ENCODE assay signal across 10 cellular contexts in the genomic region with DNA sequence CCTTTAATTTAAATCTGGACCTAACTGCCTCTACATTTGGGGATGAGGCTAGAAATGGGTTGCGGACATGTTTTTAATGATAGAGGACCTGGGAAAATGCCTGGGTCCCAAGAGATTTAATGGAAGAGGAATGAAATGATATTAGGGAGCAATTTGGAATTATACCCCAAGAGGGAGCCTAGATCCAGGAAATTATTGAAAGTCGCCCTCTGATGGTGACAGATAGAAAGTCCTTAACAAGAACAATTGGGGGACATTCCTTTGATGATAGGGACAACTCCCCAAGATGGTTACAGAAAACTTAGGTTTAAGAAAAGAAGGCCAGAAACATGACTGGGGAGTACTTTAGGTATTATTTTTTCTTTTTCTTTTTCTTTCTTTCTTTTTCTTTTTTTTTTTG. TPM values are rescaled to one million over a fixed set of nuclear protein-coding genes. Genes with fewer than 3 reads are reported as not detected.
DNase-seq lines count a peak whose midpoint lies in the region; ATAC-seq and TF ChIP-seq lines count a peak whose summit lies in the region.
"Had no signal": no experiment of that assay in that cellular context is flagged by ENCODE, and none has a peak within 500 bp of the region (broad histone marks: within the 10 kb centered on the region; RNA-seq: fewer than 3 reads in every experiment).

No MANE protein-coding gene starts in this region.

- BruUV-seq in Calu3 (replicated peaks; lab: Mats Ljungman, UMichigan), result no TSS peak

- DNase-seq in Calu3 (peak; percentile 9), left lung (no peak), NCI-H1436 treated with DMSO at 0.1 percent for 48 hours (lab: John Stamatoyannopoulos, UW) (no peak), foreskin melanocyte (no peak)
- no peak for DNase-seq in stimulated activated naive CD8-positive, alpha-beta T cell treated with anti-CD3 and anti-CD28 coated beads, Interleukin-15, amount 100 ng/mL, for 72 hours

- no peaks in the 10 kb centered on the region for H3K27me3 Mint-ChIP-seq in Calu3 (ENCODE audit: unreplicated experiment)
- H3K27me3 Mint-ChIP-seq in stimulated activated naive CD8-positive, alpha-beta T cell treated with anti-CD3 and anti-CD28 coated beads, Interleukin-15, amount 100 ng/mL, for 72 hours, result peaks cover under 1% of the 10 kb centered on the region
- H3K27me3 Mint-ChIP-seq: IgD-negative memory B cell had no signal

- no peaks in the 10 kb centered on the region for H3K9me3 ChIP-seq in left lung

- intact Hi-C loops in Calu3 (cut with micrococcal nuclease; ENCODE audit: unreplicated experiment) (loop anchor here (5.0 kb wide), 1 partner anchor 454 kb away; no protein-coding TSS in a partner anchor), left lung (cut with DNase I) (no loop called here)

- CTCF ChIA-PET in Calu3 (lab: Charles Lee), result no interaction called here

- no peak overlapping the region for H3K4me3 ChIP-seq in left lung

- TF ChIP-seq CTCF in Calu3 (IDR thresholded peaks at IDR 0.05; ENCODE audit: unreplicated experiment), result peak; percentile 48
- TF ChIP-seq CTCF in VCaP (conservative IDR thresholded peaks at IDR 0.05), result peak; percentile 60
- peak; percentile 23 to 28 for TF ChIP-seq CTCF in left lung (IDR thresholded peaks at IDR 0.05)

- H3K4me3 Mint-ChIP-seq in Calu3 (ENCODE audit: low read depth, unreplicated experiment), result no peak overlapping the region
- no peak overlapping the region for H3K4me3 Mint-ChIP-seq in stimulated activated naive CD8-positive, alpha-beta T cell treated with anti-CD3 and anti-CD28 coated beads, Interleukin-15, amount 100 ng/mL, for 72 hours
- H3K4me3 Mint-ChIP-seq: IgD-negative memory B cell, memory B cell had no signal

- ATAC-seq in left lung (peak; percentile 32), GM21723 (IDR thresholded peaks at IDR 0.05; ENCODE audit: unreplicated experiment) (no peak)
- no peak for ATAC-seq in stimulated activated naive CD8-positive, alpha-beta T cell treated with anti-CD3 and anti-CD28 coated beads, Interleukin-15, amount 100 ng/mL, for 72 hours

- no peaks in the 10 kb centered on the region for H3K9me3 Mint-ChIP-seq in Calu3 (ENCODE audit: low read depth, unreplicated experiment)
- peaks cover 7 to 14% of the 10 kb centered on the region in 2 donors for H3K9me3 Mint-ChIP-seq in stimulated activated naive CD8-positive, alpha-beta T cell treated with anti-CD3 and anti-CD28 coated beads, Interleukin-15, amount 100 ng/mL, for 72 hours

- no peaks in the 10 kb centered on the region for H3K36me3 ChIP-seq in left lung

- no peaks in the 10 kb centered on the region for H3K27me3 ChIP-seq in left lung

- H3K27ac ChIP-seq in VCaP (no peak overlapping the region), left lung (no peak overlapping the region)

- no peak overlapping the region for H3K27ac Mint-ChIP-seq in Calu3 (ENCODE audit: unreplicated experiment)
- H3K27ac Mint-ChIP-seq in stimulated activated naive CD8-positive, alpha-beta T cell treated with anti-CD3 and anti-CD28 coated beads, Interleukin-15, amount 100 ng/mL, for 72 hours, result no peak overlapping the region
- H3K27ac Mint-ChIP-seq: IgD-negative memory B cell, memory B cell had no signal

- TF ChIP-seq RAD21 in Ishikawa (IDR thresholded peaks at IDR 0.05; ENCODE audit: low read depth), result peak; percentile 58

- no peaks in the 10 kb centered on the region for H3K36me3 Mint-ChIP-seq in Calu3 (ENCODE audit: insufficient read depth, unreplicated experiment)

- no peak for TF ChIP-seq EP300 in Ishikawa (IDR thresholded peaks at IDR 0.05; ENCODE audit: borderline replicate concordance)

- no peaks in the 10 kb centered on the region for H3K4me1 ChIP-seq in left lung

- no peaks in the 10 kb centered on the region for H3K4me1 Mint-ChIP-seq in Calu3 (ENCODE audit: low read depth, unreplicated experiment)
- no peaks in the 10 kb centered on the region for H3K4me1 Mint-ChIP-seq in stimulated activated naive CD8-positive, alpha-beta T cell treated with anti-CD3 and anti-CD28 coated beads, Interleukin-15, amount 100 ng/mL, for 72 hours
- H3K4me1 Mint-ChIP-seq: IgD-negative memory B cell, memory B cell had no signal

TF ChIP-seq in Ishikawa, 13 proteins besides CTCF, POLR2A, EP300 and RAD21:
- no peak for TF ChIP-seq YY1 (IDR thresholded peaks at IDR 0.05; ENCODE audit: low read depth)
- TF ChIP-seq CEBPB (IDR thresholded peaks at IDR 0.05), result no peak
- no peak for TF ChIP-seq CREB1 (IDR thresholded peaks at IDR 0.05; ENCODE audit: low read depth)
- TF ChIP-seq TEAD4 (IDR thresholded peaks at IDR 0.05), result no peak
- TF ChIP-seq EGR1 (IDR thresholded peaks at IDR 0.05), result no peak
- no peak for TF ChIP-seq TCF12 (IDR thresholded peaks at IDR 0.05; ENCODE audit: low read depth)
- TF ChIP-seq, protein P1, sequence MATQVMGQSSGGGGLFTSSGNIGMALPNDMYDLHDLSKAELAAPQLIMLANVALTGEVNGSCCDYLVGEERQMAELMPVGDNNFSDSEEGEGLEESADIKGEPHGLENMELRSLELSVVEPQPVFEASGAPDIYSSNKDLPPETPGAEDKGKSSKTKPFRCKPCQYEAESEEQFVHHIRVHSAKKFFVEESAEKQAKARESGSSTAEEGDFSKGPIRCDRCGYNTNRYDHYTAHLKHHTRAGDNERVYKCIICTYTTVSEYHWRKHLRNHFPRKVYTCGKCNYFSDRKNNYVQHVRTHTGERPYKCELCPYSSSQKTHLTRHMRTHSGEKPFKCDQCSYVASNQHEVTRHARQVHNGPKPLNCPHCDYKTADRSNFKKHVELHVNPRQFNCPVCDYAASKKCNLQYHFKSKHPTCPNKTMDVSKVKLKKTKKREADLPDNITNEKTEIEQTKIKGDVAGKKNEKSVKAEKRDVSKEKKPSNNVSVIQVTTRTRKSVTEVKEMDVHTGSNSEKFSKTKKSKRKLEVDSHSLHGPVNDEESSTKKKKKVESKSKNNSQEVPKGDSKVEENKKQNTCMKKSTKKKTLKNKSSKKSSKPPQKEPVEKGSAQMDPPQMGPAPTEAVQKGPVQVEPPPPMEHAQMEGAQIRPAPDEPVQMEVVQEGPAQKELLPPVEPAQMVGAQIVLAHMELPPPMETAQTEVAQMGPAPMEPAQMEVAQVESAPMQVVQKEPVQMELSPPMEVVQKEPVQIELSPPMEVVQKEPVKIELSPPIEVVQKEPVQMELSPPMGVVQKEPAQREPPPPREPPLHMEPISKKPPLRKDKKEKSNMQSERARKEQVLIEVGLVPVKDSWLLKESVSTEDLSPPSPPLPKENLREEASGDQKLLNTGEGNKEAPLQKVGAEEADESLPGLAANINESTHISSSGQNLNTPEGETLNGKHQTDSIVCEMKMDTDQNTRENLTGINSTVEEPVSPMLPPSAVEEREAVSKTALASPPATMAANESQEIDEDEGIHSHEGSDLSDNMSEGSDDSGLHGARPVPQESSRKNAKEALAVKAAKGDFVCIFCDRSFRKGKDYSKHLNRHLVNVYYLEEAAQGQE (IDR thresholded peaks at IDR 0.05; ENCODE audit: low read depth), result no peak
- TF ChIP-seq TAF1 (IDR thresholded peaks at IDR 0.05; ENCODE audit: low read depth), result no peak
- TF ChIP-seq NFIC (IDR thresholded peaks at IDR 0.05), result no peak
- TF ChIP-seq, protein P2, sequence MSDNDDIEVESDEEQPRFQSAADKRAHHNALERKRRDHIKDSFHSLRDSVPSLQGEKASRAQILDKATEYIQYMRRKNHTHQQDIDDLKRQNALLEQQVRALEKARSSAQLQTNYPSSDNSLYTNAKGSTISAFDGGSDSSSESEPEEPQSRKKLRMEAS (IDR thresholded peaks at IDR 0.05), result no peak
- TF ChIP-seq, protein P3, sequence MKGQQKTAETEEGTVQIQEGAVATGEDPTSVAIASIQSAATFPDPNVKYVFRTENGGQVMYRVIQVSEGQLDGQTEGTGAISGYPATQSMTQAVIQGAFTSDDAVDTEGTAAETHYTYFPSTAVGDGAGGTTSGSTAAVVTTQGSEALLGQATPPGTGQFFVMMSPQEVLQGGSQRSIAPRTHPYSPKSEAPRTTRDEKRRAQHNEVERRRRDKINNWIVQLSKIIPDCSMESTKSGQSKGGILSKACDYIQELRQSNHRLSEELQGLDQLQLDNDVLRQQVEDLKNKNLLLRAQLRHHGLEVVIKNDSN (IDR thresholded peaks at IDR 0.05), result no peak
- no peak for TF ChIP-seq ZBTB7A (IDR thresholded peaks at IDR 0.05; ENCODE audit: low read depth)
- no peak for TF ChIP-seq FOXM1 (IDR thresholded peaks at IDR 0.05; ENCODE audit: borderline replicate concordance, low read depth)

RNA-seq across cellular contexts. Expression of a gene that starts 9.5 kb away (rescaled TPM):
- total RNA-seq in Calu3 (2022) (not detected in 2 replicates), left lung (not detected)

RNA-seq across cellular contexts. Expression of a gene that starts 27.3 kb away (rescaled TPM):
- 18.2 and 19.8 TPM in 2 replicates for total RNA-seq in Calu3 (2022)
- 10 to 100 TPM; 16.6 to 19.3 TPM for total RNA-seq in left lung

RNA-seq across cellular contexts. Expression of a gene that starts 38.2 kb away (rescaled TPM):
- total RNA-seq in Calu3 (2022) (0.17 TPM in 1 of 2 replicates, not detected in the other), left lung (under 1 TPM in 1 of 2 donors, not detected in 1; 0.29 TPM)
